8 cellular contexts compared by ENCODE assay signal in genomic region chr3:197958848-197959247, GRCh38. TPM values are rescaled to one million over a fixed set of nuclear protein-coding genes. Genes with fewer than 3 reads are reported as not detected.
DNase-seq lines count a peak whose midpoint lies in the region; ATAC-seq and TF ChIP-seq lines count a peak whose summit lies in the region.
"Not testable (repeated sequence)": the region's sequence is repeated elsewhere in the genome, so short reads cannot be mapped to it uniquely, and the experiment has no call there.

No MANE protein-coding gene starts in this region.

- not testable (repeated sequence) for H3K9ac ChIP-seq in mammary epithelial cell (ENCODE audit: insufficient read depth, low read length); fibroblast of lung (ENCODE audit: insufficient read depth, low read length)

- peak overlapping the region; percentile 90 for H3K4me2 ChIP-seq in mammary epithelial cell (ENCODE audit: insufficient read depth, low read depth, low read length)
- peak overlapping the region; percentile 49 for H3K4me2 ChIP-seq in fibroblast of lung (ENCODE audit: extremely low read depth, insufficient read depth, low read length)

- DNase-seq in A673 (ENCODE audit: low spot score); HFFc6; RWPE2 (ENCODE audit: low spot score); activated T-cell treated with anti-CD3 and anti-CD28 coated beads, Interleukin-2, amount 50 U/mL, for 72 hours; mammary epithelial cell; fibroblast of lung (ENCODE audit: low read depth in 2 of 2); naive thymus-derived CD8-positive, alpha-beta T cell: not testable (repeated sequence)

- H3K36me3 Mint-ChIP-seq in HFFc6 (ENCODE audit: low read depth): peaks cover 43% of the 10 kb centered on the region
- H3K36me3 Mint-ChIP-seq in activated T-cell treated with anti-CD3 and anti-CD28 coated beads, Interleukin-2, amount 50 U/mL, for 72 hours (ENCODE audit: insufficient read depth in 2 of 2): peaks cover 4 to 25% of the 10 kb centered on the region in 2 donors
- H3K36me3 Mint-ChIP-seq in naive thymus-derived CD8-positive, alpha-beta T cell: peaks cover 3 to 44% (median 25%) of the 10 kb centered on the region in 3 donors
- H3K36me3 Mint-ChIP-seq in stimulated activated memory B cell treated with anti-CD40 and anti-IgM and Interleukin-4, amounts not matched to agents 10 μg/mL and 1 μg/mL and 100 μg/mL, for 72 hours: peaks cover 40% of the 10 kb centered on the region

- H3K27me3 ChIP-seq in A673 (replicated peaks; ENCODE audit: insufficient read depth, low read depth, low read length, poor library complexity); RWPE2 (ENCODE audit: insufficient read depth, poor library complexity, severe bottlenecking); mammary epithelial cell (ENCODE audit: insufficient read depth, low read length); fibroblast of lung (ENCODE audit: control insufficient read depth, insufficient read depth, low read length): not testable (repeated sequence)

- CTCF ChIA-PET in A673 (lab: Charles Lee): not testable (repeated sequence)
- CTCF ChIA-PET in mammary epithelial cell (lab: Charles Lee; ENCODE audit: low non-redundant PET): interaction anchor here (0.8 kb wide), 1 partner anchor 91 kb away, joined by 9 read pairs; no protein-coding TSS in a partner anchor

- peaks cover 20% of the 10 kb centered on the region for H3K79me2 ChIP-seq in mammary epithelial cell (ENCODE audit: insufficient read depth, low read length)
- H3K79me2 ChIP-seq in fibroblast of lung (ENCODE audit: control insufficient read depth, insufficient read depth, low read length): not testable (repeated sequence)

- H3K4me1 Mint-ChIP-seq in HFFc6 (ENCODE audit: low read depth): peaks cover 61% of the 10 kb centered on the region
- H3K4me1 Mint-ChIP-seq in activated T-cell treated with anti-CD3 and anti-CD28 coated beads, Interleukin-2, amount 50 U/mL, for 72 hours (ENCODE audit: low read depth): peaks cover 71% of the 10 kb centered on the region
- H3K4me1 Mint-ChIP-seq in naive thymus-derived CD8-positive, alpha-beta T cell: peaks cover 21 to 68% (median 66%) of the 10 kb centered on the region in 4 donors
- H3K4me1 Mint-ChIP-seq in stimulated activated memory B cell treated with anti-CD40 and anti-IgM and Interleukin-4, amounts not matched to agents 10 μg/mL and 1 μg/mL and 100 μg/mL, for 72 hours: peaks cover 48% of the 10 kb centered on the region

- H3K9me3 Mint-ChIP-seq in HFFc6; activated T-cell treated with anti-CD3 and anti-CD28 coated beads, Interleukin-2, amount 50 U/mL, for 72 hours; naive thymus-derived CD8-positive, alpha-beta T cell; stimulated activated memory B cell treated with anti-CD40 and anti-IgM and Interleukin-4, amounts not matched to agents 10 μg/mL and 1 μg/mL and 100 μg/mL, for 72 hours: not testable (repeated sequence)

- intact Hi-C loops in A673 (cut with micrococcal nuclease; ENCODE audit: unreplicated experiment): not testable (repeated sequence)
- intact Hi-C loops in mammary epithelial cell (cut with micrococcal nuclease): loop anchor here (1.0 kb wide), 1 partner anchor 9 kb away; the partner anchor contains the start of gene RPL35A

- peak overlapping the region; percentile 86 for H2AFZ ChIP-seq in mammary epithelial cell (ENCODE audit: low read depth, low read length)
- not testable (repeated sequence) for H2AFZ ChIP-seq in fibroblast of lung (ENCODE audit: low read length)

- H3K36me3 ChIP-seq in A673 (ENCODE audit: insufficient read depth, low read length, poor library complexity, severe bottlenecking) (peaks cover 33% of the 10 kb centered on the region), RWPE2 (ENCODE audit: low read depth) (peaks cover 25% of the 10 kb centered on the region), mammary epithelial cell (ENCODE audit: insufficient read depth, low read length) (peaks cover 19% of the 10 kb centered on the region)
- not testable (repeated sequence) for H3K36me3 ChIP-seq in fibroblast of lung (ENCODE audit: control insufficient read depth, insufficient read depth, low read length)

- dilution Hi-C loops in mammary epithelial cell (cut with HindIII; ENCODE audit: low sequenced_read_pairs): not testable (repeated sequence)

- not testable (repeated sequence) for H3K27me3 Mint-ChIP-seq in HFFc6 (ENCODE audit: insufficient read depth); activated T-cell treated with anti-CD3 and anti-CD28 coated beads, Interleukin-2, amount 50 U/mL, for 72 hours (ENCODE audit: low read depth); naive thymus-derived CD8-positive, alpha-beta T cell; stimulated activated memory B cell treated with anti-CD40 and anti-IgM and Interleukin-4, amounts not matched to agents 10 μg/mL and 1 μg/mL and 100 μg/mL, for 72 hours

- H3K4me1 ChIP-seq in A673 (ENCODE audit: insufficient read depth, low read length, poor library complexity, severe bottlenecking) (peaks cover 40% of the 10 kb centered on the region), RWPE2 (ENCODE audit: insufficient read depth, poor library complexity, severe bottlenecking) (peaks cover 23% of the 10 kb centered on the region), mammary epithelial cell (ENCODE audit: insufficient read depth, low read length) (peaks cover 21% of the 10 kb centered on the region)
- H3K4me1 ChIP-seq in fibroblast of lung (ENCODE audit: control insufficient read depth, extremely low read depth, insufficient read depth, low read length): not testable (repeated sequence)

- 95% methylated on average over 14 of the region's 19 CpGs for WGBS in mammary epithelial cell (ENCODE audit: low coverage, missing lambda C conversion rate)

- ATAC-seq in RWPE2 (ENCODE audit: low read depth); activated T-cell treated with anti-CD3 and anti-CD28 coated beads, Interleukin-2, amount 50 U/mL, for 72 hours (replicated peaks in 1 of 2); naive thymus-derived CD8-positive, alpha-beta T cell; stimulated activated memory B cell treated with anti-CD40 and anti-IgM and Interleukin-4, amounts not matched to agents 10 μg/mL and 1 μg/mL and 100 μg/mL, for 72 hours: not testable (repeated sequence)

- POLR2A ChIA-PET in A673 (lab: Charles Lee; ENCODE audit: low non-redundant PET): interaction anchor here (0.6 to 0.7 kb wide), 3 partner anchors 52 to 379 kb away, joined by 3 to 10 read pairs (median 4); no protein-coding TSS in a partner anchor
- POLR2A ChIA-PET in naive thymus-derived CD8-positive, alpha-beta T cell (lab: Charles Lee): interaction anchor here (5.8 kb wide), 1 partner anchor 8 kb away, joined by 67 read pairs; the partner anchor contains the start of gene RPL35A

- TF ChIP-seq CTCF in A673 (conservative IDR thresholded peaks at IDR 0.05; ENCODE audit: low read depth, low read length); HFFc6 (IDR thresholded peaks at IDR 0.05); RWPE2 (IDR thresholded peaks at IDR 0.05; ENCODE audit: poor library complexity, severe bottlenecking); mammary epithelial cell (conservative IDR thresholded peaks at IDR 0.05 in 1 of 2, IDR thresholded peaks at IDR 0.05 in 1 of 2; ENCODE audit: extremely low read depth in 1 of 2, insufficient read depth in 1 of 2, low read depth in 1 of 2, low read length in 2 of 2); fibroblast of lung (conservative IDR thresholded peaks at IDR 0.05 in 1 of 2, IDR thresholded peaks at IDR 0.05 in 1 of 2; ENCODE audit: low read depth in 1 of 2, low read length in 2 of 2): not testable (repeated sequence)

- H4K20me1 ChIP-seq in mammary epithelial cell (ENCODE audit: insufficient read depth, low read length); fibroblast of lung (ENCODE audit: control insufficient read depth, extremely low read depth, insufficient read depth, low read length): not testable (repeated sequence)

- not testable (repeated sequence) for BruUV-seq in A673 (replicated peaks; lab: Mats Ljungman, UMichigan); mammary epithelial cell (replicated peaks; lab: Mats Ljungman, UMichigan)

- H3K9me3 ChIP-seq in A673 (ENCODE audit: low read depth, low read length, poor library complexity, severe bottlenecking); RWPE2 (ENCODE audit: severe bottlenecking); mammary epithelial cell (replicated peaks; ENCODE audit: insufficient read depth, low read length); fibroblast of lung (ENCODE audit: control insufficient read depth, insufficient read depth, low read depth, low read length): not testable (repeated sequence)

- in situ Hi-C loops in mammary epithelial cell (cut with MboI; ENCODE audit: low sequenced_read_pairs in 2 of 2): not testable (repeated sequence)

- peak overlapping the region; percentile 75 for H3K4me3 ChIP-seq in A673 (ENCODE audit: low read depth, low read length, poor library complexity, severe bottlenecking)
- not testable (repeated sequence) for H3K4me3 ChIP-seq in RWPE2 (ENCODE audit: severe bottlenecking); fibroblast of lung (replicated peaks in 1 of 4; ENCODE audit: control extremely low read depth in 1 of 4, insufficient read depth in 1 of 4, low read depth in 3 of 4, low read length in 4 of 4)
- peak overlapping the region; percentile 50 to 91 (median 78) for H3K4me3 ChIP-seq in mammary epithelial cell (replicated peaks in 1 of 3; ENCODE audit: insufficient read depth in 1 of 3, low read depth in 2 of 3, low read length in 3 of 3)

- H3K4me3 Mint-ChIP-seq in HFFc6: 0 out of 2 replicates have a peak overlapping the region, but pooled peaks have one; percentile 29
- peak overlapping the region; percentile 89 to 94 for H3K4me3 Mint-ChIP-seq in activated T-cell treated with anti-CD3 and anti-CD28 coated beads, Interleukin-2, amount 50 U/mL, for 72 hours
- peak overlapping the region in 8 of 10 donors; percentile 7 to 91 (median 48) for H3K4me3 Mint-ChIP-seq in naive thymus-derived CD8-positive, alpha-beta T cell
- peak overlapping the region; percentile 53 for H3K4me3 Mint-ChIP-seq in stimulated activated memory B cell treated with anti-CD40 and anti-IgM and Interleukin-4, amounts not matched to agents 10 μg/mL and 1 μg/mL and 100 μg/mL, for 72 hours

- H3K27ac Mint-ChIP-seq in HFFc6: peak overlapping the region; percentile 72
- H3K27ac Mint-ChIP-seq in activated T-cell treated with anti-CD3 and anti-CD28 coated beads, Interleukin-2, amount 50 U/mL, for 72 hours: peak overlapping the region; percentile 93
- H3K27ac Mint-ChIP-seq in naive thymus-derived CD8-positive, alpha-beta T cell: peak overlapping the region; percentile 53 to 98 (median 91)
- peak overlapping the region; percentile 1 for H3K27ac Mint-ChIP-seq in stimulated activated memory B cell treated with anti-CD40 and anti-IgM and Interleukin-4, amounts not matched to agents 10 μg/mL and 1 μg/mL and 100 μg/mL, for 72 hours

- H3K27ac ChIP-seq in A673 (ENCODE audit: low read depth, low read length, poor library complexity, severe bottlenecking); fibroblast of lung (ENCODE audit: insufficient read depth, low read length): not testable (repeated sequence)
- H3K27ac ChIP-seq in RWPE2 (ENCODE audit: poor library complexity, severe bottlenecking) (peak overlapping the region; percentile 64), mammary epithelial cell (ENCODE audit: insufficient read depth, low read depth, low read length) (peak overlapping the region; percentile 80)

RNA-seq across cellular contexts. Expression of gene LMLN, which starts 1.2 kb away (rescaled TPM):
- 15.9 and 17.4 TPM in 2 replicates for total RNA-seq in A673 (2021)
- total RNA-seq in HFFc6 (2021; fragmentation: NEBNext Ultra II Directional; extraction: Animal tissue kit (Norgen Biotek cat#: 25700)): 1 to 10 TPM; 4.8 to 8.1 (median 6.4) TPM
- 1 to 10 TPM; 5.4 to 6.5 TPM for total RNA-seq in activated T-cell treated with anti-CD3 and anti-CD28 coated beads, Interleukin-2, amount 50 U/mL, for 72 hours
- total RNA-seq in mammary epithelial cell: 10 to 100 TPM in 1 of 2 donors, 1 to 10 TPM in 1; 7.3 to 10.5 TPM
- 3.5 TPM for polyA plus RNA-seq in mammary epithelial cell
- 53.0 TPM for polyA minus RNA-seq in mammary epithelial cell
- 5.9 and 7.1 TPM in 2 replicates for total RNA-seq in fibroblast of lung
- 5.0 and 6.6 TPM in 2 replicates for polyA plus RNA-seq in fibroblast of lung
- polyA plus RNA-seq in fibroblast of lung (2012): 2.8 and 3.4 TPM in 2 replicates
- polyA minus RNA-seq in fibroblast of lung (ENCODE audit: low replicate concordance): 3.3 and 19.6 TPM in 2 replicates
- total RNA-seq in naive thymus-derived CD8-positive, alpha-beta T cell: 10 to 100 TPM; 11.0 to 13.2 TPM
- 1 to 10 TPM; 3.3 to 4.9 (median 3.9) TPM for polyA plus RNA-seq in naive thymus-derived CD8-positive, alpha-beta T cell

RNA-seq across cellular contexts. Expression of gene RPL35A, which starts 8.9 kb away (rescaled TPM):
- total RNA-seq in A673 (2021): 1,052 and 1,102 TPM in 2 replicates
- 1,000 to 10,000 TPM in 3 of 6 experiments, 100 to 1,000 TPM in 3; 832 to 1,041 (median 991) TPM for total RNA-seq in HFFc6 (2021; fragmentation: NEBNext Ultra II Directional; extraction: Animal tissue kit (Norgen Biotek cat#: 25700))
- 1,000 to 10,000 TPM; 1,788 to 1,874 TPM for total RNA-seq in activated T-cell treated with anti-CD3 and anti-CD28 coated beads, Interleukin-2, amount 50 U/mL, for 72 hours
- total RNA-seq in mammary epithelial cell: 100 to 1,000 TPM; 318 to 928 TPM
- 625 TPM for polyA plus RNA-seq in mammary epithelial cell
- 180 TPM for polyA minus RNA-seq in mammary epithelial cell
- 535 and 1,048 TPM in 2 replicates for total RNA-seq in fibroblast of lung
- polyA plus RNA-seq in fibroblast of lung: 902 and 937 TPM in 2 replicates
- polyA plus RNA-seq in fibroblast of lung (2012): 1,855 and 1,955 TPM in 2 replicates
- 12.2 and 21.2 TPM in 2 replicates for polyA minus RNA-seq in fibroblast of lung (ENCODE audit: low replicate concordance)
- total RNA-seq in naive thymus-derived CD8-positive, alpha-beta T cell: 1,000 to 10,000 TPM; 1,870 to 1,893 TPM
- polyA plus RNA-seq in naive thymus-derived CD8-positive, alpha-beta T cell: 1,000 to 10,000 TPM; 2,221 to 2,647 (median 2,624) TPM

Comparison
In these comparisons a context has a peak if more than half of its experiments do, and no peak if none do; other contexts are left out.
1. H3K27ac Mint-ChIP-seq: peak in every context shown above with its lines; median percentile 93 in activated T-cell treated with anti-CD3 and anti-CD28 coated beads, Interleukin-2, amount 50 U/mL, for 72 hours; 91 in naive thymus-derived CD8-positive, alpha-beta T cell; 72 in HFFc6; 1 in stimulated activated memory B cell treated with anti-CD40 and anti-IgM and Interleukin-4, amounts not matched to agents 10 μg/mL and 1 μg/mL and 100 μg/mL, for 72 hours.
2. H3K4me3 Mint-ChIP-seq: peak in every context shown above with its lines; median percentile 92 in activated T-cell treated with anti-CD3 and anti-CD28 coated beads, Interleukin-2, amount 50 U/mL, for 72 hours; 53 in stimulated activated memory B cell treated with anti-CD40 and anti-IgM and Interleukin-4, amounts not matched to agents 10 μg/mL and 1 μg/mL and 100 μg/mL, for 72 hours; 48 in naive thymus-derived CD8-positive, alpha-beta T cell; 29 in HFFc6.